29 cellular contexts compared by ENCODE assay signal in the genomic region with DNA sequence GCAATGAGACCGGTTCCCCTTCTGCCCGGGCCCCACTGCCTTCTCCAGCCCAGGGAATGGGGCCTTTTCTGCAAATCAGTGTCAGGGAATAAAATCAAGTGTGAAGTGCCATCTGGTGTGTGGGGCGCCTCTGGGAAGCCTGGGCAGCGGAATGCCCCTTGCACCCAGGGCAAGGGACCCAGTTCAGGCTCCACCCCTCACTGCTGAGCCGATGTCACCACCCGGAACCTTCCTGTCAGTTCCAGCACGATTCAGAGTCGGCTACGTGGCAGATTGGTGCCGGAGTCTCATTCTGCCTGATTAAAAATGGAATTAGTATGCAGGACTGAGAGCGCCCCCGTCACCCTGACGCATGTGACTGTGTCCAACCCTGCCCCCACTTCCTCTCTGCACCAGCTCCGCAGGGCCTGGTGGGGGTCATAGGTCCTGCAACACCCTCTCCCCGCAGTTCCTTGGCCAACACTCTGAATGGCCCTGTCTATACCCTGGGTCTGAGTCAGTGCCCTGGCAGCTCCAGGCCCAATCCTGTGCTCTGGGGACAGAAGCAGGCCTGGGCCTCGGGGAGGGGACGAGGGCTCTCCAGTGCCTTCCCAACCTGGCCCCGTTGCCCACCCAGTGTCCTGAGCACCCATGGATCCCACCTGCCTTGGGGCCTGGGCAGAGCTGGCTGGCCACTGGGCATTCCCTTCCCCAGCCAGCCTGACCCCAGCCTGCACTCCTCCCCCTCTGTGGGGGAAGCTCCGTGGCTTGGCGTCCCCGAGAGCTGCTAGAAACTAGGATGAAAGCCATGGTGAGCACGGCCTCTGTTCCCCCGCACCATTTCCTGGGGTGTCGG. TPM values are rescaled to one million over a fixed set of nuclear protein-coding genes. Genes with fewer than 3 reads are reported as not detected.
DNase-seq lines count a peak whose midpoint lies in the region; ATAC-seq and TF ChIP-seq lines count a peak whose summit lies in the region.
"Had no signal": no experiment of that assay in that cellular context is flagged by ENCODE, and none has a peak within 500 bp of the region (broad histone marks: within the 10 kb centered on the region; RNA-seq: fewer than 3 reads in every experiment).

No MANE protein-coding gene starts in this region.

- H3K4me1 Mint-ChIP-seq in H9: no peaks in the 10 kb centered on the region
- H3K4me1 Mint-ChIP-seq: activated CD4-positive, alpha-beta T cell treated with anti-CD3 and anti-CD28 coated beads for 36 hours had no signal

- H3K27me3 ChIP-seq in H9 (ENCODE audit: insufficient read depth, low read length) (no peaks in the 10 kb centered on the region), PC-3 (ENCODE audit: low read length) (no peaks in the 10 kb centered on the region), PC-9 (ENCODE audit: insufficient read depth, low read depth) (peaks cover 13% of the 10 kb centered on the region), sigmoid colon (peaks cover 0 to 4% (median 0%) of the 10 kb centered on the region in 3 donors)
- H3K27me3 ChIP-seq: testis had no signal

- H3K79me2 ChIP-seq in H9 (ENCODE audit: insufficient read depth, low read length) (no peaks in the 10 kb centered on the region), PC-3 (ENCODE audit: low read length) (no peaks in the 10 kb centered on the region), PC-9 (ENCODE audit: low read depth) (no peaks in the 10 kb centered on the region)

- no peak overlapping the region for H3K4me3 Mint-ChIP-seq in H9
- H3K4me3 Mint-ChIP-seq: activated CD4-positive, alpha-beta T cell treated with anti-CD3 and anti-CD28 coated beads for 36 hours; activated naive CD4-positive, alpha-beta T cell treated with anti-CD3 and anti-CD28 coated beads for 36 hours; activated T-cell treated with anti-CD3 and anti-CD28 coated beads, Interleukin-2, amount 50 U/mL, for 72 hours; stimulated activated memory B cell treated with anti-CD40 and anti-IgM and Interleukin-4, amounts not matched to agents 10 μg/mL and 1 μg/mL and 100 μg/mL, for 72 hours; T-helper 1 cell treated with Interleukin-12 subunit alpha and Interleukin-12 subunit beta and Interleukin-4 antibody, amounts not matched to agents 30 μg/mL and 1 μg/mL, for 36 hours had no signal

- ATAC-seq in mucosa of descending colon: peak; percentile 73
- no peak for ATAC-seq in PC-3
- ATAC-seq: activated CD4-positive, alpha-beta T cell treated with anti-CD3 and anti-CD28 coated beads for 36 hours; activated T-cell treated with anti-CD3 and anti-CD28 coated beads, Interleukin-2, amount 50 U/mL, for 72 hours; left lung; stimulated activated memory B cell treated with anti-CD40 and anti-IgM and Interleukin-4, amounts not matched to agents 10 μg/mL and 1 μg/mL and 100 μg/mL, for 72 hours had no signal

- no peak overlapping the region for H2BK5ac ChIP-seq in H9 (ENCODE audit: insufficient read length, low read length)

- H2BK12ac ChIP-seq in H9 (ENCODE audit: insufficient read length, low read depth, low read length): no peak overlapping the region

- no peak overlapping the region for H3K56ac ChIP-seq in H9 (ENCODE audit: insufficient read length, low read depth, low read length)

- BruUV-seq in PC-3 (replicated peaks; lab: Mats Ljungman, UMichigan) (no TSS peak), PC-9 (replicated peaks; lab: Mats Ljungman, UMichigan) (no TSS peak)

- H4K8ac ChIP-seq in H9 (replicated peaks; ENCODE audit: insufficient read length, low read depth, low read length): no peak overlapping the region

- no peaks in the 10 kb centered on the region for H3K9me2 ChIP-seq in PC-3 (replicated peaks; ENCODE audit: low read length)
- no peaks in the 10 kb centered on the region for H3K9me2 ChIP-seq in PC-9 (ENCODE audit: insufficient read depth)

- POLR2A ChIA-PET in PC-3 (lab: Charles Lee; ENCODE audit: unreplicated experiment): no interaction called here
- POLR2A ChIA-PET in PC-9 (lab: Charles Lee; ENCODE audit: unreplicated experiment): no interaction called here

- no peak overlapping the region for H3T11ph ChIP-seq in H9 (ENCODE audit: low read length)

- H2AK5ac ChIP-seq in H9 (ENCODE audit: insufficient read length, low read length): no peak overlapping the region

- no peak for TF ChIP-seq EP300 in sigmoid colon (IDR thresholded peaks at IDR 0.05)

- H3K36me3 ChIP-seq in mucosa of descending colon (ENCODE audit: low read depth) (no peaks in the 10 kb centered on the region), PC-3 (ENCODE audit: low read depth, low read length) (no peaks in the 10 kb centered on the region), PC-9 (ENCODE audit: low read depth) (no peaks in the 10 kb centered on the region), sigmoid colon (no peaks in the 10 kb centered on the region)
- H3K36me3 ChIP-seq: left lung, SJSA1 had no signal

- no peak overlapping the region for H3K23ac ChIP-seq in H9 (ENCODE audit: insufficient read length, low read depth, low read length)

- H2BK120ac ChIP-seq in H9 (ENCODE audit: low read depth, low read length, poor library complexity, severe bottlenecking): no peak overlapping the region

- no peaks in the 10 kb centered on the region for H3K23me2 ChIP-seq in H9 (ENCODE audit: insufficient read length, low read depth, low read length, poor library complexity, severe bottlenecking)

- H3K18ac ChIP-seq in H9 (ENCODE audit: insufficient read length, low read depth, low read length): no peak overlapping the region

- no peak for TF ChIP-seq POLR2A in sigmoid colon (IDR thresholded peaks at IDR 0.05)

- H3K14ac ChIP-seq in H9 (ENCODE audit: insufficient read depth, low read length): no peak overlapping the region; the same call in 1 of the 2 replicates

- TF ChIP-seq CTCF in H9 (conservative IDR thresholded peaks at IDR 0.05) (no peak), mucosa of descending colon (IDR thresholded peaks at IDR 0.05) (no peak), retinal pigment epithelial cell (conservative IDR thresholded peaks at IDR 0.05; ENCODE audit: low read depth, low read length) (no peak), PC-3 (conservative IDR thresholded peaks at IDR 0.05; ENCODE audit: low read depth, low read length) (no peak), PC-9 (conservative IDR thresholded peaks at IDR 0.05) (no peak), sigmoid colon (IDR thresholded peaks at IDR 0.05) (no peak)

- H2BK20ac ChIP-seq in H9 (ENCODE audit: low read depth, low read length, poor library complexity, severe bottlenecking): no peak overlapping the region

- H3K79me1 ChIP-seq in H9 (ENCODE audit: insufficient read depth, low read depth, low read length, poor library complexity, severe bottlenecking): no peaks in the 10 kb centered on the region

- H3K9me3 ChIP-seq in H9 (ENCODE audit: control insufficient read depth, low read depth, low read length) (no peaks in the 10 kb centered on the region), mucosa of descending colon (no peaks in the 10 kb centered on the region), PC-3 (ENCODE audit: low read length) (no peaks in the 10 kb centered on the region), PC-9 (ENCODE audit: insufficient read depth, low read depth) (no peaks in the 10 kb centered on the region), sigmoid colon (no peaks in the 10 kb centered on the region)
- H3K9me3 ChIP-seq: left lung, SJSA1, testis had no signal

- H4K91ac ChIP-seq in H9 (ENCODE audit: insufficient read length, low read depth, low read length): no peak overlapping the region

- no CpG with 5 or more reads among the region's 24 CpGs for WGBS in H9 (ENCODE audit: extremely low coverage, insufficient read length, low lambda C conversion rate)
- 54 to 76% methylated on average over 24 of the region's 24 CpGs for WGBS in sigmoid colon, 2 donors

- DNase-seq in H9 (peak; percentile 22), head of caudate nucleus (peak in 32 of 42 donors; percentile 21 to 76 (median 49)), mucosa of descending colon (peak in 1 of 3 donors; percentile 40), retinal pigment epithelial cell (ENCODE audit: low read depth) (peak; percentile 14), SHP77 (lab: John Stamatoyannopoulos, UW) (no peak), PC-3 (no peak), PC-9 (no peak), sigmoid colon (no peak)
- DNase-seq: activated CD4-positive, alpha-beta T cell treated with anti-CD3 and anti-CD28 coated beads for 36 hours; activated naive CD4-positive, alpha-beta T cell treated with anti-CD3 and anti-CD28 coated beads for 36 hours; activated T-cell treated with anti-CD3 and anti-CD28 coated beads, Interleukin-2, amount 50 U/mL, for 72 hours; amniotic stem cell; cortex of kidney; DMS 273 treated with DMSO at 0.1 percent for 48 hours; HCEC 1CT; NCI-H146; stimulated activated CD4-positive, alpha-beta T cell treated with anti-CD3 and anti-CD28 coated beads, Interleukin-2, amount 100 ng/mL, for 24 hours; testis had no signal

- H3K27ac ChIP-seq in H9 (ENCODE audit: insufficient read length, low read depth, low read length): no peak overlapping the region
- H3K27ac ChIP-seq in PC-3 (ENCODE audit: low read length): no peak overlapping the region
- no peak overlapping the region for H3K27ac ChIP-seq in PC-9
- H3K27ac ChIP-seq in sigmoid colon: no peak overlapping the region
- H3K27ac ChIP-seq: KMS-11, left lung, SJSA1, testis had no signal

- no peaks in the 10 kb centered on the region for H3K4me1 ChIP-seq in H9 (ENCODE audit: insufficient read depth, low read length)
- H3K4me1 ChIP-seq in mucosa of descending colon (ENCODE audit: low read depth): no peaks in the 10 kb centered on the region
- H3K4me1 ChIP-seq in PC-3 (ENCODE audit: insufficient read depth, low read length): no peaks in the 10 kb centered on the region
- no peaks in the 10 kb centered on the region for H3K4me1 ChIP-seq in PC-9 (replicated peaks; ENCODE audit: insufficient read depth)
- H3K4me1 ChIP-seq in sigmoid colon: no peaks in the 10 kb centered on the region
- H3K4me1 ChIP-seq: left lung, SJSA1, testis had no signal

- H3F3A ChIP-seq in PC-3 (ENCODE audit: low read length, unreplicated experiment) (no peaks in the 10 kb centered on the region), PC-9 (ENCODE audit: insufficient read depth, low read depth) (no peaks in the 10 kb centered on the region)

- H2BK15ac ChIP-seq in H9 (ENCODE audit: low read depth, low read length): no peak overlapping the region

- intact Hi-C loops in head of caudate nucleus (cut with DNase I): loop anchor here (2.0 kb wide), 1 partner anchor 71 kb away; no protein-coding TSS in a partner anchor
- intact Hi-C loops in mucosa of descending colon (cut with DNase I, micrococcal nuclease): loop anchor here (5.0 to 10.0 kb wide), 2 partner anchors 69 to 543 kb away; no protein-coding TSS in a partner anchor
- intact Hi-C loops in PC-3 (cut with micrococcal nuclease): no loop called here
- intact Hi-C loops in PC-9 (cut with micrococcal nuclease; ENCODE audit: unreplicated experiment): loop anchor here (2.0 kb wide), 1 partner anchor 75 kb away; no protein-coding TSS in a partner anchor
- intact Hi-C loops in sigmoid colon (cut with DNase I): no loop called here

- peaks cover 11% of the 10 kb centered on the region for H3K27me3 Mint-ChIP-seq in H9 (ENCODE audit: low read depth)
- H3K27me3 Mint-ChIP-seq: activated CD4-positive, alpha-beta T cell treated with anti-CD3 and anti-CD28 coated beads for 36 hours had no signal

- H2AFZ ChIP-seq in H9 (ENCODE audit: low read length): no peak overlapping the region
- no peak overlapping the region for H2AFZ ChIP-seq in PC-3 (ENCODE audit: low read length)
- no peak overlapping the region for H2AFZ ChIP-seq in PC-9

- H3K36me3 Mint-ChIP-seq in H9 (ENCODE audit: insufficient read depth in 1 of 3, low read depth in 3 of 3): no peaks in the 10 kb centered on the region
- H3K36me3 Mint-ChIP-seq: stimulated activated memory B cell treated with anti-CD40 and anti-IgM and Interleukin-4, amounts not matched to agents 10 μg/mL and 1 μg/mL and 100 μg/mL, for 72 hours had no signal

- H3K9ac ChIP-seq in H9 (ENCODE audit: extremely low read depth, insufficient read length, low read length) (no peak overlapping the region), PC-3 (ENCODE audit: low read length) (no peak overlapping the region)
- H3K9ac ChIP-seq: KMS-11 had no signal

- CTCF ChIA-PET in PC-3 (lab: Charles Lee) (no interaction called here), PC-9 (lab: Charles Lee) (interaction anchor here (0.6 kb wide), 1 partner anchor 527 kb away, joined by 4 read pairs; no protein-coding TSS in a partner anchor)

- no peaks in the 10 kb centered on the region for H4K20me1 ChIP-seq in H9 (ENCODE audit: control insufficient read depth, insufficient read depth, insufficient read length)
- no peaks in the 10 kb centered on the region for H4K20me1 ChIP-seq in PC-3 (ENCODE audit: low read length)
- H4K20me1 ChIP-seq in PC-9 (ENCODE audit: insufficient read depth): no peaks in the 10 kb centered on the region

- no peak overlapping the region for H3K27ac Mint-ChIP-seq in H9
- H3K27ac Mint-ChIP-seq: activated CD4-positive, alpha-beta T cell treated with anti-CD3 and anti-CD28 coated beads for 36 hours; activated naive CD4-positive, alpha-beta T cell treated with anti-CD3 and anti-CD28 coated beads for 36 hours; activated T-cell treated with anti-CD3 and anti-CD28 coated beads, Interleukin-2, amount 50 U/mL, for 72 hours; stimulated activated memory B cell treated with anti-CD40 and anti-IgM and Interleukin-4, amounts not matched to agents 10 μg/mL and 1 μg/mL and 100 μg/mL, for 72 hours; T-helper 1 cell treated with Interleukin-12 subunit alpha and Interleukin-12 subunit beta and Interleukin-4 antibody, amounts not matched to agents 30 μg/mL and 1 μg/mL, for 36 hours had no signal

- H3K4ac ChIP-seq in H9 (ENCODE audit: low read depth, low read length): no peak overlapping the region

- no peaks in the 10 kb centered on the region for H3K9me3 Mint-ChIP-seq in H9
- H3K9me3 Mint-ChIP-seq: activated naive CD4-positive, alpha-beta T cell treated with anti-CD3 and anti-CD28 coated beads for 36 hours; activated T-cell treated with anti-CD3 and anti-CD28 coated beads, Interleukin-2, amount 50 U/mL, for 72 hours; stimulated activated memory B cell treated with anti-CD40 and anti-IgM and Interleukin-4, amounts not matched to agents 10 μg/mL and 1 μg/mL and 100 μg/mL, for 72 hours; T-helper 1 cell treated with Interleukin-12 subunit alpha and Interleukin-12 subunit beta and Interleukin-4 antibody, amounts not matched to agents 30 μg/mL and 1 μg/mL, for 36 hours had no signal

- no peak overlapping the region for H3K4me2 ChIP-seq in H9 (ENCODE audit: insufficient read depth, insufficient read length, low read length)
- no peak overlapping the region for H3K4me2 ChIP-seq in PC-3 (ENCODE audit: low read length)
- no peak overlapping the region for H3K4me2 ChIP-seq in PC-9
- H3K4me2 ChIP-seq: KMS-11 had no signal

- no peak overlapping the region for H4K5ac ChIP-seq in H9 (ENCODE audit: insufficient read length, low read depth, low read length)

- H3K4me3 ChIP-seq in mucosa of descending colon: no peak overlapping the region
- H3K4me3 ChIP-seq in retinal pigment epithelial cell (ENCODE audit: low read length): no peak overlapping the region
- H3K4me3 ChIP-seq in PC-3 (ENCODE audit: low read length): no peak overlapping the region
- H3K4me3 ChIP-seq in PC-9: no peak overlapping the region
- no peak overlapping the region for H3K4me3 ChIP-seq in sigmoid colon
- H3K4me3 ChIP-seq: left lung, SJSA1, testis had no signal

RNA-seq across cellular contexts. Expression of a gene that starts 8.1 kb away (rescaled TPM):
- total RNA-seq in H9 (2021) (not detected in 2 replicates), mucosa of descending colon (10 to 100 TPM in 2 of 3 donors, 1 to 10 TPM in 1; 8.5 to 24.6 (median 24.4) TPM), PC-3 (2014; rRNA removed) (not detected in 2 replicates), PC-9 (2021) (not detected in 2 replicates), sigmoid colon (not detected)
- polyA plus RNA-seq in sigmoid colon: 10 to 100 TPM in 1 of 3 donors, 1 to 10 TPM in 2; 5.3 to 10.2 (median 7.2) TPM
- total RNA-seq: activated CD4-positive, alpha-beta T cell treated with anti-CD3 and anti-CD28 coated beads for 36 hours; activated naive CD4-positive, alpha-beta T cell treated with anti-CD3 and anti-CD28 coated beads for 36 hours; activated T-cell treated with anti-CD3 and anti-CD28 coated beads, Interleukin-2, amount 50 U/mL, for 72 hours; bronchial epithelial cell; fibroblast of lung; G401; glomerular endothelial cell; HT1080; left lung; SJSA1 had no signal
- polyA plus RNA-seq: fibroblast of lung had no signal

RNA-seq across cellular contexts. Expression of a gene that starts 39.8 kb away (rescaled TPM):
- 8.2 and 8.4 TPM in 2 replicates for total RNA-seq in H9 (2021)
- under 1 TPM in 2 of 3 donors, not detected in 1; 0.16 to 0.24 TPM for total RNA-seq in mucosa of descending colon
- total RNA-seq in PC-3 (2014; rRNA removed): not detected in 2 replicates
- total RNA-seq in PC-9 (2021): not detected in 2 replicates
- 1 to 10 TPM in 2 of 4 donors, under 1 TPM in 2; 0.16 to 6.1 (median 1.0) TPM for total RNA-seq in sigmoid colon
- polyA plus RNA-seq in sigmoid colon: under 1 TPM in 1 of 3 donors, not detected in 2; 0.61 TPM
- total RNA-seq: bronchial epithelial cell, fibroblast of lung, glomerular endothelial cell, HT1080, SJSA1 had no signal
- polyA plus RNA-seq: fibroblast of lung had no signal

RNA-seq across cellular contexts. Expression of a gene that starts 41.2 kb away (rescaled TPM):
- total RNA-seq in H9 (2021) (1.3 and 1.4 TPM in 2 replicates), mucosa of descending colon (1 to 10 TPM in 1 of 3 donors, under 1 TPM in 2; 0.54 to 8.1 (median 0.61) TPM), PC-3 (2014; rRNA removed) (0.12 and 0.18 TPM in 2 replicates), PC-9 (2021) (0.76 and 1.2 TPM in 2 replicates), sigmoid colon (not detected)
- polyA plus RNA-seq in sigmoid colon: under 1 TPM in 1 of 3 donors, not detected in 2; 0.10 TPM
- total RNA-seq: activated CD4-positive, alpha-beta T cell treated with anti-CD3 and anti-CD28 coated beads for 36 hours; activated naive CD4-positive, alpha-beta T cell treated with anti-CD3 and anti-CD28 coated beads for 36 hours; activated T-cell treated with anti-CD3 and anti-CD28 coated beads, Interleukin-2, amount 50 U/mL, for 72 hours; bronchial epithelial cell; fibroblast of lung; glomerular endothelial cell; HT1080; mucosa of gallbladder had no signal
- polyA plus RNA-seq: fibroblast of lung had no signal

Comparison
In these comparisons a context has a peak if more than half of its experiments do, and no peak if none do; other contexts are left out.
1. DNase-seq: peak in H9 (single experiment), head of caudate nucleus (32 of 42) and retinal pigment epithelial cell (single experiment); none in SHP77 (0 of 2), PC-3 (single experiment), PC-9 (0 of 2) and sigmoid colon (single experiment).
2. intact Hi-C loops: an anchor here in head of caudate nucleus (2.0 kb wide), mucosa of descending colon (5.0 to 10.0 kb wide) and PC-9 (2.0 kb wide); none called in PC-3 and sigmoid colon.